Comparison of ENCODE assay signal across 30 cellular contexts in genomic region chr19:7509625-7510024, GRCh38. TPM values are rescaled to one million over a fixed set of nuclear protein-coding genes. Genes with fewer than 3 reads are reported as not detected.
A peak's percentile ranks its signal among the peaks of the same experiment; 100 is the strongest.
DNase-seq lines count a peak whose midpoint lies in the region; ATAC-seq and TF ChIP-seq lines count a peak whose summit lies in the region.
"Had no signal": no experiment of that assay in that cellular context is flagged by ENCODE, and none has a peak within 500 bp of the region (broad histone marks: within the 10 kb centered on the region; RNA-seq: fewer than 3 reads in every experiment).

No MANE protein-coding gene starts in this region.

- peaks cover 8% of the 10 kb centered on the region for H3K4me1 Mint-ChIP-seq in activated CD4-positive, alpha-beta T cell treated with anti-CD3 and anti-CD28 coated beads, Interleukin-2, amount 10 ng/mL, durations not matched to agents 24 days and 14 days
- peaks cover 11% of the 10 kb centered on the region for H3K4me1 Mint-ChIP-seq in activated CD8-positive, alpha-beta T cell treated with anti-CD3 and anti-CD28 coated beads for 36 hours (ENCODE audit: low read depth)

- no peak overlapping the region for H3K9ac ChIP-seq in mesendoderm (ENCODE audit: low read length)

- H3K4me3 ChIP-seq in mesendoderm (ENCODE audit: low read length), result no peak overlapping the region
- H3K4me3 ChIP-seq: ascending aorta, gastrocnemius medialis, pancreas, SK-N-MC, suprapubic skin, vagina had no signal

- no peak overlapping the region for H4K8ac ChIP-seq in mesendoderm (ENCODE audit: low read depth, low read length)

- H3K23ac ChIP-seq in mesendoderm (ENCODE audit: low read length), result no peak overlapping the region

- H3K4ac ChIP-seq in mesendoderm (ENCODE audit: low read depth, low read length), result no peak overlapping the region

- H2BK15ac ChIP-seq in mesendoderm (replicated peaks; ENCODE audit: low read depth), result no peak overlapping the region

- no peaks in the 10 kb centered on the region for H3K79me1 ChIP-seq in mesendoderm (ENCODE audit: low read length)

- H3K4me3 Mint-ChIP-seq in activated CD4-positive, alpha-beta T cell treated with anti-CD3 and anti-CD28 coated beads, Interleukin-2, amount 10 ng/mL, durations not matched to agents 24 days and 14 days, result no peak overlapping the region
- no peak overlapping the region for H3K4me3 Mint-ChIP-seq in activated CD8-positive, alpha-beta T cell treated with anti-CD3 and anti-CD28 coated beads for 36 hours
- H3K4me3 Mint-ChIP-seq: activated naive CD4-positive, alpha-beta T cell treated with anti-CD3 and anti-CD28 coated beads, Interleukin-2, amount 50 U/mL, for 24 hours; central memory CD8-positive, alpha-beta T cell; natural killer cell had no signal

- POLR2A ChIA-PET in activated CD8-positive, alpha-beta T cell treated with anti-CD3 and anti-CD28 coated beads for 36 hours (lab: Charles Lee), result no interaction called here

- no peak overlapping the region for H4K5ac ChIP-seq in mesendoderm (ENCODE audit: low read length)

- WGBS in mesendoderm (ENCODE audit: extremely low coverage, insufficient coverage, low lambda C conversion rate), result no CpG with 5 or more reads among the region's 3 CpGs

- peaks cover 14% of the 10 kb centered on the region for H3K27me3 Mint-ChIP-seq in activated CD4-positive, alpha-beta T cell treated with anti-CD3 and anti-CD28 coated beads, Interleukin-2, amount 10 ng/mL, durations not matched to agents 24 days and 14 days
- H3K27me3 Mint-ChIP-seq in activated CD8-positive, alpha-beta T cell treated with anti-CD3 and anti-CD28 coated beads for 36 hours, result peaks cover 15% of the 10 kb centered on the region

- no peak overlapping the region for H3K27ac ChIP-seq in mesendoderm (ENCODE audit: low read depth, low read length)
- H3K27ac ChIP-seq: ascending aorta, gastrocnemius medialis, pancreas, SK-N-MC, suprapubic skin, vagina had no signal

- no peaks in the 10 kb centered on the region for H3K36me3 ChIP-seq in mesendoderm (ENCODE audit: control insufficient read depth, insufficient read depth, low read length)
- H3K36me3 ChIP-seq: ascending aorta, BE2C, gastrocnemius medialis, pancreas, suprapubic skin, vagina had no signal

- no peak for TF ChIP-seq CTCF in activated CD8-positive, alpha-beta T cell treated with anti-CD3 and anti-CD28 coated beads for 36 hours (IDR thresholded peaks at IDR 0.05)

- intact Hi-C loops in activated CD4-positive, alpha-beta T cell treated with anti-CD3 and anti-CD28 coated beads, Interleukin-2, amount 10 ng/mL, durations not matched to agents 24 days and 14 days (cut with micrococcal nuclease), result no loop called here
- intact Hi-C loops in activated CD8-positive, alpha-beta T cell treated with anti-CD3 and anti-CD28 coated beads for 36 hours (cut with micrococcal nuclease), result no loop called here

- no peak overlapping the region for H3K4me2 ChIP-seq in mesendoderm (ENCODE audit: low read length)

- no peaks in the 10 kb centered on the region for H3K9me3 Mint-ChIP-seq in activated CD4-positive, alpha-beta T cell treated with anti-CD3 and anti-CD28 coated beads, Interleukin-2, amount 10 ng/mL, durations not matched to agents 24 days and 14 days
- H3K9me3 Mint-ChIP-seq in activated CD8-positive, alpha-beta T cell treated with anti-CD3 and anti-CD28 coated beads for 36 hours, result no peaks in the 10 kb centered on the region
- H3K9me3 Mint-ChIP-seq: activated naive CD4-positive, alpha-beta T cell treated with anti-CD3 and anti-CD28 coated beads, Interleukin-2, amount 50 U/mL, for 24 hours; central memory CD8-positive, alpha-beta T cell; natural killer cell had no signal

- H3K4me1 ChIP-seq in mesendoderm (ENCODE audit: control insufficient read depth, low read depth, low read length), result no peaks in the 10 kb centered on the region
- H3K4me1 ChIP-seq: Caco-2, gastrocnemius medialis had no signal

- CTCF ChIA-PET in activated CD8-positive, alpha-beta T cell treated with anti-CD3 and anti-CD28 coated beads for 36 hours (lab: Charles Lee), result no interaction called here

- no peak overlapping the region for H2BK120ac ChIP-seq in mesendoderm (ENCODE audit: low read depth, low read length)

- no peaks in the 10 kb centered on the region for H3K79me2 ChIP-seq in mesendoderm (ENCODE audit: control insufficient read depth, insufficient read depth, low read length)

- no peaks in the 10 kb centered on the region for H3K27me3 ChIP-seq in mesendoderm (ENCODE audit: insufficient read depth, low read length, poor library complexity)
- H3K27me3 ChIP-seq: ascending aorta, BE2C, pancreas, suprapubic skin, vagina had no signal

- no peak for ATAC-seq in activated CD8-positive, alpha-beta T cell treated with anti-CD3 and anti-CD28 coated beads for 36 hours
- no peak for ATAC-seq in HG03025 (IDR thresholded peaks at IDR 0.05; ENCODE audit: low FRiP score, unreplicated experiment)
- ATAC-seq: esophagus mucosa, gastrocnemius medialis, HCT116, natural killer cell, pancreas, right cardiac atrium had no signal

- no peak overlapping the region for H3K18ac ChIP-seq in mesendoderm (ENCODE audit: low read length)

- DNase-seq in activated CD4-positive, alpha-beta T cell treated with anti-CD3 and anti-CD28 coated beads, Interleukin-2, amount 10 ng/mL, durations not matched to agents 24 days and 14 days, result peak; percentile 71
- no peak for DNase-seq in activated CD4-positive, alpha-beta T cell treated with anti-CD3 and anti-CD28 coated beads for 1 hour
- DNase-seq in NAMALWA (ENCODE audit: low spot score) (peak; percentile 43), mesendoderm (peak; percentile 48), NCI-H748 treated with DMSO at 0.1 percent for 48 hours (lab: John Stamatoyannopoulos, UW) (no peak), CD1c-positive myeloid dendritic cell (ENCODE audit: extremely low spot score) (no peak)
- DNase-seq in activated CD8-positive, alpha-beta T cell treated with anti-CD3 and anti-CD28 coated beads for 36 hours, result peak; percentile 44
- DNase-seq: activated CD4-positive, alpha-beta T cell treated with anti-CD3 and anti-CD28 coated beads, Interleukin-2, amount 50 U/mL, for 1 hour; activated T-cell treated with anti-CD3 and anti-CD28 coated beads, Interleukin-2, amount 50 U/mL, for 1 hour; BE2C; effector CD4-positive, alpha-beta T cell; gastrocnemius medialis; hypothalamus; natural killer cell; NCI-H1694; NCI-H774; pancreas; right cardiac atrium; stimulated activated CD4-positive, alpha-beta T cell treated with anti-CD3 and anti-CD28 coated beads, Interleukin-15, amount 100 ng/mL, for 24 hours; T1000 had no signal

- H2BK5ac ChIP-seq in mesendoderm (ENCODE audit: low read length), result no peak overlapping the region

- H2AK5ac ChIP-seq in mesendoderm (ENCODE audit: low read length), result no peak overlapping the region

- H3K27ac Mint-ChIP-seq in activated CD4-positive, alpha-beta T cell treated with anti-CD3 and anti-CD28 coated beads, Interleukin-2, amount 10 ng/mL, durations not matched to agents 24 days and 14 days, result no peak overlapping the region
- no peak overlapping the region for H3K27ac Mint-ChIP-seq in activated CD8-positive, alpha-beta T cell treated with anti-CD3 and anti-CD28 coated beads for 36 hours
- H3K27ac Mint-ChIP-seq: activated naive CD4-positive, alpha-beta T cell treated with anti-CD3 and anti-CD28 coated beads, Interleukin-2, amount 50 U/mL, for 24 hours; natural killer cell had no signal

- no peaks in the 10 kb centered on the region for H3K36me3 Mint-ChIP-seq in activated CD4-positive, alpha-beta T cell treated with anti-CD3 and anti-CD28 coated beads, Interleukin-2, amount 10 ng/mL, durations not matched to agents 24 days and 14 days (ENCODE audit: low read depth)
- no peaks in the 10 kb centered on the region for H3K36me3 Mint-ChIP-seq in activated CD8-positive, alpha-beta T cell treated with anti-CD3 and anti-CD28 coated beads for 36 hours (ENCODE audit: low read depth)
- H3K36me3 Mint-ChIP-seq: activated naive CD4-positive, alpha-beta T cell treated with anti-CD3 and anti-CD28 coated beads, Interleukin-2, amount 50 U/mL, for 24 hours; natural killer cell had no signal

- H3K56ac ChIP-seq in mesendoderm (ENCODE audit: low read length), result no peak overlapping the region

RNA-seq across cellular contexts. Expression of gene ZNF358, which starts 6.3 kb away (rescaled TPM):
- 5.1 and 5.7 TPM in 2 replicates for total RNA-seq in activated CD4-positive, alpha-beta T cell treated with anti-CD3 and anti-CD28 coated beads, Interleukin-2, amount 10 ng/mL, durations not matched to agents 24 days and 14 days
- total RNA-seq in activated CD8-positive, alpha-beta T cell treated with anti-CD3 and anti-CD28 coated beads for 36 hours, result 1 to 10 TPM; 4.8 to 6.5 TPM
- 59.7 TPM for polyA plus RNA-seq in mesendoderm (2013, experiment 1 of 2)
- polyA plus RNA-seq in mesendoderm (2013, experiment 2 of 2), result 59.5 TPM

RNA-seq across cellular contexts. Expression of gene MCOLN1, which starts 12.8 kb away (rescaled TPM):
- 13.3 and 13.7 TPM in 2 replicates for total RNA-seq in activated CD4-positive, alpha-beta T cell treated with anti-CD3 and anti-CD28 coated beads, Interleukin-2, amount 10 ng/mL, durations not matched to agents 24 days and 14 days
- total RNA-seq in activated CD8-positive, alpha-beta T cell treated with anti-CD3 and anti-CD28 coated beads for 36 hours, result 1 to 10 TPM; 7.9 to 9.2 TPM
- polyA plus RNA-seq in mesendoderm (2013, experiment 1 of 2), result 13.6 TPM
- 14.1 TPM for polyA plus RNA-seq in mesendoderm (2013, experiment 2 of 2)

RNA-seq across cellular contexts. Expression of gene PEX11G, which starts 20.8 kb away (rescaled TPM):
- total RNA-seq in activated CD4-positive, alpha-beta T cell treated with anti-CD3 and anti-CD28 coated beads, Interleukin-2, amount 10 ng/mL, durations not matched to agents 24 days and 14 days, result 1.1 and 1.2 TPM in 2 replicates
- 1 to 10 TPM; 1.4 to 1.5 TPM for total RNA-seq in activated CD8-positive, alpha-beta T cell treated with anti-CD3 and anti-CD28 coated beads for 36 hours
- 0.74 TPM for polyA plus RNA-seq in mesendoderm (2013, experiment 1 of 2)
- polyA plus RNA-seq in mesendoderm (2013, experiment 2 of 2), result 0.67 TPM
- total RNA-seq: ascending aorta had no signal

RNA-seq across cellular contexts. Expression of gene PNPLA6, which starts 25.9 kb away (rescaled TPM):
- total RNA-seq in activated CD4-positive, alpha-beta T cell treated with anti-CD3 and anti-CD28 coated beads, Interleukin-2, amount 10 ng/mL, durations not matched to agents 24 days and 14 days, result 122 and 125 TPM in 2 replicates
- total RNA-seq in activated CD8-positive, alpha-beta T cell treated with anti-CD3 and anti-CD28 coated beads for 36 hours, result 10 to 100 TPM; 79.2 to 90.3 TPM
- 23.5 TPM for polyA plus RNA-seq in mesendoderm (2013, experiment 1 of 2)
- 22.0 TPM for polyA plus RNA-seq in mesendoderm (2013, experiment 2 of 2)

Comparison
In these comparisons a context has a peak if more than half of its experiments do, and no peak if none do; other contexts are left out.
1. DNase-seq: peak in activated CD4-positive, alpha-beta T cell treated with anti-CD3 and anti-CD28 coated beads, Interleukin-2, amount 10 ng/mL, durations not matched to agents 24 days and 14 days (single experiment), NAMALWA (single experiment), activated CD8-positive, alpha-beta T cell treated with anti-CD3 and anti-CD28 coated beads for 36 hours (single experiment) and mesendoderm (single experiment); none in activated CD4-positive, alpha-beta T cell treated with anti-CD3 and anti-CD28 coated beads for 1 hour (single experiment), NCI-H748 treated with DMSO at 0.1 percent for 48 hours (single experiment) and CD1c-positive myeloid dendritic cell (single experiment).